Comparison of ENCODE assay signal across 8 cellular contexts in genomic region chr19:47093254-47093653, GRCh38. TPM values are rescaled to one million over a fixed set of nuclear protein-coding genes. Genes with fewer than 3 reads are reported as not detected.
A peak's percentile ranks its signal among the peaks of the same experiment; 100 is the strongest.
DNase-seq lines count a peak whose midpoint lies in the region; ATAC-seq and TF ChIP-seq lines count a peak whose summit lies in the region.

No MANE protein-coding gene starts in this region.

- no peak overlapping the region for H2AFZ ChIP-seq in hepatocyte

- H3K4me1 Mint-ChIP-seq in activated T-cell treated with anti-CD3 and anti-CD28 coated beads, Interleukin-2, amount 50 U/mL, for 72 hours (ENCODE audit: low read depth), result peaks cover 54% of the 10 kb centered on the region
- H3K4me1 Mint-ChIP-seq in activated naive CD8-positive, alpha-beta T cell (ENCODE audit: low read depth), result peaks cover 45% of the 10 kb centered on the region

- H3K4me1 ChIP-seq in hepatocyte (ENCODE audit: insufficient read depth), result peaks cover 46% of the 10 kb centered on the region
- H3K4me1 ChIP-seq in thyroid gland, result peaks cover 44 to 56% of the 10 kb centered on the region in 2 donors

- H3K9me3 Mint-ChIP-seq in activated T-cell treated with anti-CD3 and anti-CD28 coated beads, Interleukin-2, amount 50 U/mL, for 72 hours, result no peaks in the 10 kb centered on the region
- no peaks in the 10 kb centered on the region for H3K9me3 Mint-ChIP-seq in activated naive CD8-positive, alpha-beta T cell (ENCODE audit: low read depth)

- H3K4me3 ChIP-seq in hepatocyte, result no peak overlapping the region
- no peak overlapping the region for H3K4me3 ChIP-seq in thyroid gland (replicated peaks in 1 of 3)

- peak overlapping the region; percentile 100 for H3K27ac Mint-ChIP-seq in activated T-cell treated with anti-CD3 and anti-CD28 coated beads, Interleukin-2, amount 50 U/mL, for 72 hours
- peak overlapping the region; percentile 81 for H3K27ac Mint-ChIP-seq in activated naive CD8-positive, alpha-beta T cell

- peaks cover 72% of the 10 kb centered on the region for H3K79me2 ChIP-seq in hepatocyte

- no peaks in the 10 kb centered on the region for H3K9me3 ChIP-seq in hepatocyte (ENCODE audit: low read depth)
- no peaks in the 10 kb centered on the region for H3K9me3 ChIP-seq in thyroid gland

- ATAC-seq in activated T-cell treated with anti-CD3 and anti-CD28 coated beads, Interleukin-2, amount 50 U/mL, for 72 hours (replicated peaks in 1 of 2), result peak in 1 of 2 donors; percentile 2
- ATAC-seq in GM21576 (IDR thresholded peaks at IDR 0.05; ENCODE audit: unreplicated experiment) (no peak), omental fat pad (ENCODE audit: low FRiP score) (no peak)

- H3K9me2 ChIP-seq in hepatocyte (replicated peaks; ENCODE audit: insufficient read depth), result no peaks in the 10 kb centered on the region

- TF ChIP-seq POLR2A in thyroid gland (IDR thresholded peaks at IDR 0.05), result no peak

- peak in 1 of 2 donors; percentile 23 for DNase-seq in activated T-cell treated with anti-CD3 and anti-CD28 coated beads, Interleukin-2, amount 50 U/mL, for 72 hours
- DNase-seq in activated T-cell treated with anti-CD3 and anti-CD28 coated beads for 4 hours (no peak), hepatocyte (ENCODE audit: low spot score) (no peak), thyroid gland (peak; percentile 84 to 87), omental fat pad (ENCODE audit: low spot score) (no peak), NCI-H524 (lab: John Stamatoyannopoulos, UW) (no peak)

- intact Hi-C loops in thyroid gland (cut with DNase I), result no loop called here

- H3K36me3 ChIP-seq in hepatocyte (replicated peaks; ENCODE audit: insufficient read depth, low read depth) (peaks cover 2% of the 10 kb centered on the region), thyroid gland (peaks cover 19 to 24% of the 10 kb centered on the region in 2 donors)

- H3K27ac ChIP-seq in hepatocyte (peak overlapping the region; percentile 100), thyroid gland (peak overlapping the region; percentile 92 to 95 (median 94))

- H3K4me2 ChIP-seq in hepatocyte, result no peak overlapping the region

- H3K27me3 ChIP-seq in hepatocyte (no peaks in the 10 kb centered on the region), thyroid gland (no peaks in the 10 kb centered on the region)

- no peaks in the 10 kb centered on the region for H4K20me1 ChIP-seq in hepatocyte (ENCODE audit: insufficient read depth, poor library complexity, severe bottlenecking)

- TF ChIP-seq CTCF in hepatocyte (IDR thresholded peaks at IDR 0.05; ENCODE audit: poor library complexity), result no peak
- TF ChIP-seq CTCF in thyroid gland (IDR thresholded peaks at IDR 0.05), result no peak
- no peak for TF ChIP-seq CTCF in omental fat pad (IDR thresholded peaks at IDR 0.05)

- peaks cover 7 to 29% of the 10 kb centered on the region in 2 donors for H3K36me3 Mint-ChIP-seq in activated T-cell treated with anti-CD3 and anti-CD28 coated beads, Interleukin-2, amount 50 U/mL, for 72 hours (ENCODE audit: insufficient read depth in 2 of 2)
- peaks cover 7% of the 10 kb centered on the region for H3K36me3 Mint-ChIP-seq in activated naive CD8-positive, alpha-beta T cell

- H3K27me3 Mint-ChIP-seq in activated T-cell treated with anti-CD3 and anti-CD28 coated beads, Interleukin-2, amount 50 U/mL, for 72 hours (ENCODE audit: low read depth), result no peaks in the 10 kb centered on the region
- no peaks in the 10 kb centered on the region for H3K27me3 Mint-ChIP-seq in activated naive CD8-positive, alpha-beta T cell

- peak overlapping the region; percentile 86 to 92 for H3K4me3 Mint-ChIP-seq in activated T-cell treated with anti-CD3 and anti-CD28 coated beads, Interleukin-2, amount 50 U/mL, for 72 hours
- no peak overlapping the region for H3K4me3 Mint-ChIP-seq in activated naive CD8-positive, alpha-beta T cell

- WGBS in hepatocyte (ENCODE audit: low lambda C conversion rate, missing lambda C conversion rate), result 95% methylated on average over 5 of the region's 5 CpGs
- WGBS in thyroid gland, 2 donors, result 41 to 43% methylated on average over 5 of the region's 5 CpGs

RNA-seq across cellular contexts. Expression of gene ZC3H4, which starts 20.3 kb away (rescaled TPM):
- total RNA-seq in activated T-cell treated with anti-CD3 and anti-CD28 coated beads, Interleukin-2, amount 50 U/mL, for 72 hours, result 10 to 100 TPM; 76.0 to 84.0 TPM
- 11.7 and 13.1 TPM in 2 replicates for total RNA-seq in hepatocyte
- polyA plus RNA-seq in hepatocyte, result 4.3 TPM in 2 replicates
- 10 to 100 TPM; 19.1 to 36.7 (median 31.3) TPM for total RNA-seq in thyroid gland
- total RNA-seq in omental fat pad, result 10 to 100 TPM; 13.1 to 20.9 (median 18.0) TPM

RNA-seq across cellular contexts. Expression of gene SAE1, which starts 37.4 kb away (rescaled TPM):
- 100 to 1,000 TPM; 232 to 254 TPM for total RNA-seq in activated T-cell treated with anti-CD3 and anti-CD28 coated beads, Interleukin-2, amount 50 U/mL, for 72 hours
- 90.3 and 112 TPM in 2 replicates for total RNA-seq in hepatocyte
- 97.2 and 98.8 TPM in 2 replicates for polyA plus RNA-seq in hepatocyte
- 100 to 1,000 TPM in 3 of 4 donors, 10 to 100 TPM in 1; 79.5 to 119 (median 103) TPM for total RNA-seq in thyroid gland
- 10 to 100 TPM; 36.5 to 50.7 (median 49.2) TPM for total RNA-seq in omental fat pad

RNA-seq across cellular contexts. Expression of gene TMEM160, which starts 44.8 kb away (rescaled TPM):
- 10 to 100 TPM; 30.8 TPM for total RNA-seq in activated T-cell treated with anti-CD3 and anti-CD28 coated beads, Interleukin-2, amount 50 U/mL, for 72 hours
- total RNA-seq in hepatocyte (21.1 and 31.0 TPM in 2 replicates), thyroid gland (100 to 1,000 TPM in 1 of 4 donors, 10 to 100 TPM in 3; 45.1 to 100 (median 67.2) TPM), omental fat pad (10 to 100 TPM; 17.5 to 35.0 (median 22.8) TPM)
- 71.7 and 91.7 TPM in 2 replicates for polyA plus RNA-seq in hepatocyte

Comparison
In these comparisons a context has a peak if more than half of its experiments do, and no peak if none do; other contexts are left out.
1. DNase-seq: peak in thyroid gland (2 of 2); none in activated T-cell treated with anti-CD3 and anti-CD28 coated beads for 4 hours (single experiment), hepatocyte (single experiment), omental fat pad (single experiment) and NCI-H524 (0 of 2).